In the genomic region with DNA sequence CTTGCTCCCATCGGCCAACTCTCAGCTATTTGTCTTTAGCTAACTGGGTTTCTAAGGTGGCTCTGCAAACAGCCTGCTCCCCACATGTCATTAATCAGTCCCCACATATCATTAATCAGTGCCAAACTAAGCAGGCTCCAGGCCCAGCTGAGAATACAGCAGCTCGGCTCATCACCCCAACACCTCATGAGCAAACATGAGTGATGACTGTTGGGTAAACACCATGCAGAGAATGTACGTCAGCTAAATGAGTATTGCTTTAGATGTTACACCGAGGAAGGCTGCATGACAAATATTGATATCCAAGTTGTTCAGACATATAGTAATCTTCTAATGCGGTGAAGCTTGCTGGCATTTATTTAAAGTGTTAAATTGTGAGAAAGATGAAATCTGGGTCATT, we compare ENCODE assay signal across 16 cellular contexts.
DNase-seq lines count a peak whose midpoint lies in the region; ATAC-seq, FAIRE-seq and TF ChIP-seq lines count a peak whose summit lies in the region.
"Had no signal": no experiment of that assay in that cellular context is flagged by ENCODE, and none has a peak within 500 bp of the region (broad histone marks: within the 10 kb centered on the region; RNA-seq: fewer than 3 reads in every experiment).

No MANE protein-coding gene starts in this region.

- no peaks in the 10 kb centered on the region for H4K20me1 ChIP-seq in hepatocyte (ENCODE audit: insufficient read depth, poor library complexity, severe bottlenecking)

- H3K9me2 ChIP-seq in hepatocyte (replicated peaks; ENCODE audit: insufficient read depth), result no peaks in the 10 kb centered on the region

- CTCF ChIA-PET in A549 (lab: Yijun Ruan, JAX), result interaction anchor here (1.0 kb wide), 1 partner anchor 14 kb away, joined by 3 read pairs; no protein-coding TSS in a partner anchor

- no peak for TF ChIP-seq POLR2A in A549 (IDR thresholded peaks at IDR 0.05; ENCODE audit: low read length)

- H3K36me3 Mint-ChIP-seq in activated T-cell treated with anti-CD3 and anti-CD28 coated beads, Interleukin-2, amount 50 U/mL, for 24 hours (ENCODE audit: low read depth), result peaks cover 71% of the 10 kb centered on the region
- H3K36me3 Mint-ChIP-seq in activated T-helper 17 cell treated with anti-CD3 and anti-CD28 coated beads, Interleukin-2, amount 50 U/mL, for 72 hours (ENCODE audit: low read depth), result peaks cover 36% of the 10 kb centered on the region

- no peaks in the 10 kb centered on the region for H3K4me1 ChIP-seq in A549
- no peaks in the 10 kb centered on the region for H3K4me1 ChIP-seq in hepatocyte (ENCODE audit: insufficient read depth)
- H3K4me1 ChIP-seq: HAP-1, Peyer's patch had no signal

- POLR2A ChIA-PET in A549 (lab: Yijun Ruan, JAX), result no interaction called here

- no peaks in the 10 kb centered on the region for H3K36me3 ChIP-seq in hepatocyte (replicated peaks; ENCODE audit: insufficient read depth, low read depth)
- H3K36me3 ChIP-seq: HAP-1, Peyer's patch had no signal

- TF ChIP-seq CTCF in A549 (IDR thresholded peaks at IDR 0.05), result no peak
- no peak for TF ChIP-seq CTCF in hepatocyte (IDR thresholded peaks at IDR 0.05; ENCODE audit: poor library complexity)

- no peak for TF ChIP-seq RAD21 in A549 (conservative IDR thresholded peaks at IDR 0.05 in 1 of 2, IDR thresholded peaks at IDR 0.05 in 1 of 2)

- H3K4me1 Mint-ChIP-seq in activated T-cell treated with anti-CD3 and anti-CD28 coated beads, Interleukin-2, amount 50 U/mL, for 24 hours (ENCODE audit: low read depth), result peaks cover 5% of the 10 kb centered on the region
- H3K4me1 Mint-ChIP-seq in activated T-helper 17 cell treated with anti-CD3 and anti-CD28 coated beads, Interleukin-2, amount 50 U/mL, for 72 hours, result peaks cover 4% of the 10 kb centered on the region

- H3K4me3 Mint-ChIP-seq in activated T-cell treated with anti-CD3 and anti-CD28 coated beads, Interleukin-2, amount 50 U/mL, for 24 hours, result no peak overlapping the region
- no peak overlapping the region for H3K4me3 Mint-ChIP-seq in activated T-helper 17 cell treated with anti-CD3 and anti-CD28 coated beads, Interleukin-2, amount 50 U/mL, for 72 hours

- H3K9me3 Mint-ChIP-seq in activated T-cell treated with anti-CD3 and anti-CD28 coated beads, Interleukin-2, amount 50 U/mL, for 24 hours, result peaks cover 2% of the 10 kb centered on the region
- H3K9me3 Mint-ChIP-seq in activated T-helper 17 cell treated with anti-CD3 and anti-CD28 coated beads, Interleukin-2, amount 50 U/mL, for 72 hours, result no peaks in the 10 kb centered on the region

- no peaks in the 10 kb centered on the region for H3K27me3 Mint-ChIP-seq in activated T-cell treated with anti-CD3 and anti-CD28 coated beads, Interleukin-2, amount 50 U/mL, for 24 hours
- no peaks in the 10 kb centered on the region for H3K27me3 Mint-ChIP-seq in activated T-helper 17 cell treated with anti-CD3 and anti-CD28 coated beads, Interleukin-2, amount 50 U/mL, for 72 hours

- no peaks in the 10 kb centered on the region for H3K27me3 ChIP-seq in hepatocyte
- H3K27me3 ChIP-seq: Peyer's patch had no signal

- no peak for FAIRE-seq in A549 (lab: Jason Lieb, UNC)
- FAIRE-seq: GM12878, GM19239 had no signal

- peak overlapping the region; percentile 15; the same call in 1 of the 3 replicates for H3K4me2 ChIP-seq in A549
- H3K4me2 ChIP-seq in hepatocyte, result no peak overlapping the region

- H3K9me3 ChIP-seq in A549, result no peaks in the 10 kb centered on the region
- no peaks in the 10 kb centered on the region for H3K9me3 ChIP-seq in hepatocyte (ENCODE audit: low read depth)
- H3K9me3 ChIP-seq: HAP-1, Peyer's patch had no signal

- no peak overlapping the region for H3K27ac ChIP-seq in A549
- H3K27ac ChIP-seq in hepatocyte, result peak overlapping the region; percentile 45
- H3K27ac ChIP-seq: Peyer's patch had no signal

- peak in 1 of 2 experiments; percentile 31; a peak in 1 of 5 replicates for TF ChIP-seq EP300 in A549 (IDR thresholded peaks at IDR 0.05)

- H3K79me2 ChIP-seq in hepatocyte, result no peaks in the 10 kb centered on the region

- H2AFZ ChIP-seq in hepatocyte, result no peak overlapping the region

- 21% methylated on average over 5 of the region's 5 CpGs for WGBS in A549 (ENCODE audit: missing lambda C conversion rate)
- WGBS in hepatocyte (ENCODE audit: low lambda C conversion rate, missing lambda C conversion rate), result 78% methylated on average over 5 of the region's 5 CpGs

- DNase-seq in A549 (ENCODE audit: low read depth in 1 of 2, low spot score in 1 of 2), result peak in 1 of 2 experiments; percentile 49
- peak in 2 of 3 experiments; percentile 81 to 96 for DNase-seq in NCI-H1417 (lab: John Stamatoyannopoulos, UW)
- peak; percentile 82 for DNase-seq in NCI-H774 (lab: John Stamatoyannopoulos, UW)
- peak; percentile 43 for DNase-seq in hepatocyte (ENCODE audit: low spot score)
- no peak for DNase-seq in activated T-cell treated with anti-CD3 and anti-CD28 coated beads, Interleukin-2, amount 50 U/mL, for 24 hours
- DNase-seq in activated naive CD4-positive, alpha-beta T cell (lab: John Stamatoyannopoulos, UW), result no peak
- DNase-seq: C1 segment of cervical spinal cord, DMS79, NCI-H526 treated with DMSO at 0.1 percent for 48 hours, Peyer's patch, Right ventricle myocardium superior had no signal

- peak in 1 of 2 experiments; percentile 57; a peak in 2 of 6 replicates for ATAC-seq in A549
- no peak for ATAC-seq in activated T-helper 17 cell treated with anti-CD3 and anti-CD28 coated beads, Interleukin-2, amount 50 U/mL, for 72 hours (replicated peaks)
- no peak for ATAC-seq in activated CD4-positive, CD25-positive, alpha-beta regulatory T cell treated with anti-CD3 and anti-CD28 coated beads, Interleukin-2, amount 50 U/mL, for 24 hours
- ATAC-seq: GM12878 had no signal

- H3K27ac Mint-ChIP-seq in activated T-cell treated with anti-CD3 and anti-CD28 coated beads, Interleukin-2, amount 50 U/mL, for 24 hours, result no peak overlapping the region
- no peak overlapping the region for H3K27ac Mint-ChIP-seq in activated T-helper 17 cell treated with anti-CD3 and anti-CD28 coated beads, Interleukin-2, amount 50 U/mL, for 72 hours

- H3K4me3 ChIP-seq in A549 (no peak overlapping the region), hepatocyte (no peak overlapping the region)
- H3K4me3 ChIP-seq: GM12878, HAP-1, Peyer's patch had no signal

TF ChIP-seq in A549, 52 proteins besides CTCF, POLR2A, EP300 and RAD21:
- TF ChIP-seq GATA3 (IDR thresholded peaks at IDR 0.05; ENCODE audit: borderline replicate concordance), result peak; percentile 66
- TF ChIP-seq FOSL2 (IDR thresholded peaks at IDR 0.05), result no peak
- TF ChIP-seq FOSL2 (CRISPR knock-in tag; IDR thresholded peaks at IDR 0.05), result peak; percentile 36
- TF ChIP-seq, protein P1, sequence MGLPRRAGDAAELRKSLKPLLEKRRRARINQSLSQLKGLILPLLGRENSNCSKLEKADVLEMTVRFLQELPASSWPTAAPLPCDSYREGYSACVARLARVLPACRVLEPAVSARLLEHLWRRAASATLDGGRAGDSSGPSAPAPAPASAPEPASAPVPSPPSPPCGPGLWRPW (IDR thresholded peaks at IDR 0.05), result no peak

Comparison
In these comparisons a context has a peak if more than half of its experiments do, and no peak if none do; other contexts are left out.
1. DNase-seq: peak in NCI-H1417 (2 of 3), NCI-H774 (single experiment) and hepatocyte (single experiment); none in activated T-cell treated with anti-CD3 and anti-CD28 coated beads, Interleukin-2, amount 50 U/mL, for 24 hours (single experiment) and activated naive CD4-positive, alpha-beta T cell (0 of 4).